In the genomic region with DNA sequence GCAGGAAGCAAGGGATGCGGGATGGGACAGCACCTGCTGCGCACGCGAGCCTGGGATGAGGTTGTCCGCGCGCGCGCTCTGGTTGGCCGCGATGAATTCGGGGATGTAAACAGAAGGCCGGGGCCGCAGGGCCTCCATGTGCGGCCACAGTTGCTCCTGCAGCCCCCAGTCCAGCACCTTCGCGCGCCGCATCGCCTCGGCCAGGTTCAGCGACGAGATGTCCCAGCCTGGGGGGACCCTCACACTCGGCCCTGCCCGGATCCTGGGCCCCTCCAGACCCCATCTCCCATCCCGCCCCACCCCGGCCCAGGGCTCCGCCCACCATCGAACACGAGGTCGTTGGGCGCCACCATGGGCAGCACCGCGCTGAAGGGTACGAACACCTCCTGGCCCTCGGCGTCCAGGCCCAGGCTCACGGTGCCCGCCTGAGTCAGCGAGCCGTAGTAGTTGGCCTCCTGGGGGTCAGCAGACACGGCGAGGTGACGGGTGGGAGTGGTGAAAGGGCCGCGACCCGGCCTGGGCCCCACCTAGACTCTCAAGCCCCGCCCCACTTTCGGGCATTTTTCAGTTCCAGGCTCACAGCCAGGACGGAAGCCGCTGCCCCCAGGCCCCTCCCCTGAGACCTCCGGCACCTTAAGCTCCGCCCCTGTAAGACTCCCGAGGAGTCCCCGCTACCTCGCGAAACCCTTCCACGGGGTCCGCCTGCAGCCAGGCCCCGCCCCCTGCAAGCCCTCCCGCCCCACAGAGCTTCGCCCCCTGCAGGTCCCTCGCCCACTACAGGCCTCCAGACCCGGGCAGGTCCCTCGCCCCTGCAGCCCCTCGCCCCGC, we compare ENCODE assay signal across 7 cellular contexts. TPM values are rescaled to one million over a fixed set of nuclear protein-coding genes. Genes with fewer than 3 reads are reported as not detected.
A peak's percentile ranks its signal among the peaks of the same experiment; 100 is the strongest.
DNase-seq lines count a peak whose midpoint lies in the region; ATAC-seq and TF ChIP-seq lines count a peak whose summit lies in the region.

No MANE protein-coding gene starts in this region.

- H3K27me3 Mint-ChIP-seq in natural killer cell treated with Interleukin-12 subunit alpha and Interleukin-12 subunit beta and Interleukin-15 and Interleukin-18, amount 100 ng/mL, for 72 hours = no peaks in the 10 kb centered on the region

- WGBS in esophagus muscularis mucosa = 31% methylated on average over 36 of the region's 67 CpGs

- ATAC-seq in GM18502 (IDR thresholded peaks at IDR 0.05; ENCODE audit: poor library complexity, unreplicated experiment) = peak; percentile 40
- ATAC-seq in HG03432 (IDR thresholded peaks at IDR 0.05; ENCODE audit: unreplicated experiment) = peak; percentile 57
- ATAC-seq in natural killer cell treated with Interleukin-12 subunit alpha and Interleukin-12 subunit beta and Interleukin-15 and Interleukin-18, amount 100 ng/mL, for 72 hours = peak; percentile 82
- ATAC-seq in thoracic aorta (ENCODE audit: insufficient number of reproducible peaks, low FRiP score, low read depth) = peak; percentile 41

- TF ChIP-seq CTCF in esophagus muscularis mucosa (IDR thresholded peaks at IDR 0.05) (no peak), thoracic aorta (IDR thresholded peaks at IDR 0.05) (no peak)

- TF ChIP-seq EP300 in esophagus muscularis mucosa (IDR thresholded peaks at IDR 0.05) = no peak

- H3K9me3 ChIP-seq in esophagus muscularis mucosa = no peaks in the 10 kb centered on the region
- H3K9me3 ChIP-seq in thoracic aorta = no peaks in the 10 kb centered on the region

- peaks cover 32 to 70% (median 59%) of the 10 kb centered on the region in 4 donors for H3K4me1 ChIP-seq in esophagus muscularis mucosa
- peaks cover 14 to 61% of the 10 kb centered on the region in 2 donors for H3K4me1 ChIP-seq in thoracic aorta (ENCODE audit: control insufficient read depth in 1 of 2, low read depth in 2 of 2)

- intact Hi-C loops in esophagus muscularis mucosa (cut with DNase I) = no loop called here

- H3K27me3 ChIP-seq in esophagus muscularis mucosa = no peaks in the 10 kb centered on the region
- no peaks in the 10 kb centered on the region for H3K27me3 ChIP-seq in thoracic aorta (replicated peaks; ENCODE audit: insufficient read depth)

- H3K36me3 ChIP-seq in esophagus muscularis mucosa = peaks cover 0 to 20% (median 13%) of the 10 kb centered on the region in 4 donors
- H3K36me3 ChIP-seq in thoracic aorta = no peaks in the 10 kb centered on the region

- H3K27ac ChIP-seq in esophagus muscularis mucosa (replicated peaks in 1 of 4) (peak overlapping the region; percentile 68 to 86 (median 75)), thoracic aorta (no peak overlapping the region)

- H3K4me3 ChIP-seq in esophagus muscularis mucosa (peak overlapping the region; percentile 54 to 78 (median 58)), thoracic aorta (peak overlapping the region; percentile 81)

- no peak for TF ChIP-seq POLR2A in esophagus muscularis mucosa (IDR thresholded peaks at IDR 0.05; ENCODE audit: low read depth)

- peak overlapping the region; percentile 59 for H3K4me3 Mint-ChIP-seq in natural killer cell treated with Interleukin-12 subunit alpha and Interleukin-12 subunit beta and Interleukin-15 and Interleukin-18, amount 100 ng/mL, for 72 hours

- no peak overlapping the region for H3K27ac Mint-ChIP-seq in natural killer cell treated with Interleukin-12 subunit alpha and Interleukin-12 subunit beta and Interleukin-15 and Interleukin-18, amount 100 ng/mL, for 72 hours

- H3K4me1 Mint-ChIP-seq in natural killer cell treated with Interleukin-12 subunit alpha and Interleukin-12 subunit beta and Interleukin-15 and Interleukin-18, amount 100 ng/mL, for 72 hours (ENCODE audit: low read depth in 2 of 2) = peaks cover 0 to 24% of the 10 kb centered on the region in 2 donors

- peak; percentile 51 for DNase-seq in NOMO-1 treated with dmso at 0.1 percent for 144 hours (lab: John Stamatoyannopoulos, UW; ENCODE audit: unreplicated experiment)
- peak; percentile 67 for DNase-seq in activated T-cell treated with anti-CD3 and anti-CD28 coated beads for 1 hour (ENCODE audit: low read depth)
- DNase-seq in esophagus muscularis mucosa (ENCODE audit: extremely low spot score) = no peak
- peak; percentile 86 for DNase-seq in natural killer cell treated with Interleukin-12 subunit alpha and Interleukin-12 subunit beta and Interleukin-15 and Interleukin-18, amount 100 ng/mL, for 72 hours (ENCODE audit: low spot score)
- DNase-seq in thoracic aorta (ENCODE audit: low spot score) = no peak

- H3K9me3 Mint-ChIP-seq in natural killer cell treated with Interleukin-12 subunit alpha and Interleukin-12 subunit beta and Interleukin-15 and Interleukin-18, amount 100 ng/mL, for 72 hours = no peaks in the 10 kb centered on the region

- H3K36me3 Mint-ChIP-seq in natural killer cell treated with Interleukin-12 subunit alpha and Interleukin-12 subunit beta and Interleukin-15 and Interleukin-18, amount 100 ng/mL, for 72 hours = no peaks in the 10 kb centered on the region

RNA-seq across cellular contexts. Expression of gene ISYNA1, which starts 1.1 kb away (rescaled TPM):
- total RNA-seq in esophagus muscularis mucosa = 10 to 100 TPM; 15.8 to 38.9 (median 26.2) TPM
- total RNA-seq in natural killer cell treated with Interleukin-12 subunit alpha and Interleukin-12 subunit beta and Interleukin-15 and Interleukin-18, amount 100 ng/mL, for 72 hours = 10 to 100 TPM; 19.0 to 25.6 TPM
- 100 to 1,000 TPM in 1 of 2 donors, 10 to 100 TPM in 1; 60.9 to 143 TPM for total RNA-seq in thoracic aorta

RNA-seq across cellular contexts. Expression of gene SSBP4, which starts 17.7 kb away (rescaled TPM):
- total RNA-seq in esophagus muscularis mucosa = 100 to 1,000 TPM in 1 of 4 donors, 10 to 100 TPM in 3; 53.2 to 109 (median 77.8) TPM
- total RNA-seq in natural killer cell treated with Interleukin-12 subunit alpha and Interleukin-12 subunit beta and Interleukin-15 and Interleukin-18, amount 100 ng/mL, for 72 hours = 100 to 1,000 TPM; 112 to 271 TPM
- total RNA-seq in thoracic aorta = 10 to 100 TPM; 87.7 to 94.9 TPM

RNA-seq across cellular contexts. Expression of gene LRRC25, which starts 39.4 kb away (rescaled TPM):
- total RNA-seq in esophagus muscularis mucosa (10 to 100 TPM in 1 of 4 donors, 1 to 10 TPM in 3; 5.8 to 20.4 (median 7.0) TPM), thoracic aorta (10 to 100 TPM; 18.7 to 30.3 TPM)
- not detected for total RNA-seq in natural killer cell treated with Interleukin-12 subunit alpha and Interleukin-12 subunit beta and Interleukin-15 and Interleukin-18, amount 100 ng/mL, for 72 hours

RNA-seq across cellular contexts. Expression of gene GDF15, which starts 50.9 kb away (rescaled TPM):
- total RNA-seq in esophagus muscularis mucosa (1 to 10 TPM; 1.6 to 5.6 (median 3.8) TPM), thoracic aorta (10 to 100 TPM in 1 of 2 donors, 1 to 10 TPM in 1; 2.3 to 25.5 TPM)
- total RNA-seq in natural killer cell treated with Interleukin-12 subunit alpha and Interleukin-12 subunit beta and Interleukin-15 and Interleukin-18, amount 100 ng/mL, for 72 hours = under 1 TPM in 1 of 2 donors, not detected in 1; 0.71 TPM

Comparison
In these comparisons a context has a peak if more than half of its experiments do, and no peak if none do; other contexts are left out.
1. DNase-seq: peak in NOMO-1 treated with dmso at 0.1 percent for 144 hours (single experiment), activated T-cell treated with anti-CD3 and anti-CD28 coated beads for 1 hour (single experiment) and natural killer cell treated with Interleukin-12 subunit alpha and Interleukin-12 subunit beta and Interleukin-15 and Interleukin-18, amount 100 ng/mL, for 72 hours (single experiment); none in esophagus muscularis mucosa (single experiment) and thoracic aorta (single experiment).
2. H3K27ac ChIP-seq: peak in esophagus muscularis mucosa (4 of 4); none in thoracic aorta (0 of 2).
3. RNA of gene LRRC25, which starts 39.4 kb away (total RNA-seq): 18.7 to 30.3 TPM in thoracic aorta and 5.8 to 20.4 TPM in esophagus muscularis mucosa; not detected in natural killer cell treated with Interleukin-12 subunit alpha and Interleukin-12 subunit beta and Interleukin-15 and Interleukin-18, amount 100 ng/mL, for 72 hours; every median in the first group is over 4 times any median in the second.
4. Peak in every context shown above with its lines, with median percentiles within 50 percentile points of each other: ATAC-seq.